25 cellular contexts compared by ENCODE assay signal in genomic region chr5:54869691-54870090, GRCh38.
"Had no signal": no experiment of that assay in that cellular context is flagged by ENCODE, and none has a peak within 500 bp of the region (broad histone marks: within the 10 kb centered on the region; RNA-seq: fewer than 3 reads in every experiment).

No MANE protein-coding gene starts in this region.

- H3K4me1 ChIP-seq: colonic mucosa, prostate gland, right atrium auricular region had no signal

- DNase-seq: colonic mucosa; effector CD8-positive, alpha-beta T cell; endodermal cell; gastrocnemius medialis; head of caudate nucleus; left cardiac atrium; left lung; mesenchymal stem cell; mucosa of descending colon; naive B cell; stimulated activated CD4-positive, alpha-beta T cell treated with anti-CD3 and anti-CD28 coated beads, Interleukin-12 subunit alpha, Interleukin-12 subunit beta, amount 100 ng/mL, for 4 hours; stimulated activated naive CD4-positive, alpha-beta T cell treated with Interleukin-2 at 50 U/mL for 16 hours; upper lobe of left lung had no signal

- H3K36me3 ChIP-seq: colonic mucosa, gastrocnemius medialis, left lung, neutrophil, prostate gland, right atrium auricular region, thoracic aorta, tibial nerve, upper lobe of left lung had no signal

- H3K27ac Mint-ChIP-seq: dendritic cell treated with granulocyte-macrophage colony-stimulating factor and Interleukin-4, amounts not matched to agents 40 ng/mL and 50 ng/mL, for 4 days; endodermal cell; mesothelial cell of epicardium; natural killer cell treated with Interleukin-12 subunit alpha and Interleukin-12 subunit beta and Interleukin-15 and Interleukin-18, amount 100 ng/mL, for 72 hours had no signal

- H3K27me3 ChIP-seq: colonic mucosa, gastrocnemius medialis, left lung, neutrophil, right atrium auricular region, tibial nerve, upper lobe of left lung had no signal

- H3K36me3 Mint-ChIP-seq: mesothelial cell of epicardium; naive B cell; natural killer cell treated with Interleukin-12 subunit alpha and Interleukin-12 subunit beta and Interleukin-15 and Interleukin-18, amount 100 ng/mL, for 72 hours had no signal

- H3K4me3 Mint-ChIP-seq: dendritic cell treated with granulocyte-macrophage colony-stimulating factor and Interleukin-4, amounts not matched to agents 40 ng/mL and 50 ng/mL, for 4 days; endodermal cell; mesothelial cell of epicardium; naive B cell; natural killer cell treated with Interleukin-12 subunit alpha and Interleukin-12 subunit beta and Interleukin-15 and Interleukin-18, amount 100 ng/mL, for 72 hours; neural crest cell; stimulated activated effector memory CD8-positive, alpha-beta T cell treated with anti-CD3 and anti-CD28 coated beads, Interleukin-12 subunit alpha, Interleukin-12 subunit beta, amount 100 ng/mL, for 72 hours had no signal

- H3K9me3 ChIP-seq: colonic mucosa, gastrocnemius medialis, left lung, mucosa of descending colon, neutrophil, prostate gland, right atrium auricular region, thoracic aorta, tibial nerve, upper lobe of left lung had no signal

- H3K4me3 ChIP-seq: colonic mucosa, gastrocnemius medialis, left lung, mucosa of descending colon, prostate gland, right atrium auricular region, smooth muscle cell, thoracic aorta, tibial nerve, upper lobe of left lung had no signal

- H3K4me2 ChIP-seq: smooth muscle cell had no signal

- H3K27ac ChIP-seq: colonic mucosa, epithelial cell of prostate, gastrocnemius medialis, left lung, neutrophil, prostate gland, right atrium auricular region, thoracic aorta, tibial nerve, upper lobe of left lung had no signal

- H3K4me1 Mint-ChIP-seq: neural crest cell had no signal

- H3K9me3 Mint-ChIP-seq: dendritic cell treated with granulocyte-macrophage colony-stimulating factor and Interleukin-4, amounts not matched to agents 40 ng/mL and 50 ng/mL, for 4 days; mesothelial cell of epicardium; naive B cell; natural killer cell treated with Interleukin-12 subunit alpha and Interleukin-12 subunit beta and Interleukin-15 and Interleukin-18, amount 100 ng/mL, for 72 hours; neural crest cell; stimulated activated effector memory CD8-positive, alpha-beta T cell treated with anti-CD3 and anti-CD28 coated beads, Interleukin-12 subunit alpha, Interleukin-12 subunit beta, amount 100 ng/mL, for 72 hours had no signal
